ENCODE assay signal across 9 cellular contexts in the genomic region with DNA sequence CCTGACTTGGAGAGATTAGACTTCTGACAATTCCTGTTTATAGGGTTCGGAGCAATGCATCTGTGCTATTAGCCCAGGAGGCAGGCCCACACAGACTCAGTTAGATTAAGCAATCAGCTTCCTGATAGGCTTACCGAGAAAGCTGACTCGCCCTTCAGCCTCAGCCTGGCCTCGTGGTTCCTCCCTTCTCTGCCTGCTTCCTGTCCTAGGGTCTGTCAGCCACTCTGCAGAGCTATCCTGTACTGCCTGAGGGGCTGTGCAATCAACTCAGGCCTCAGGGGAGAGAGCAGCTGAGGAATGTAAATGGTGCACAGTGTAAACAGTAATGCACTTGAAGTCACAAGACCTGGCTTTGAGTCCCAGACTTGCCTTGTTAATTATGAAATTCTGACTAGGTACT.
DNase-seq lines count a peak whose midpoint lies in the region; ATAC-seq lines count a peak whose summit lies in the region.
"Had no signal": no experiment of that assay in that cellular context is flagged by ENCODE, and none has a peak within 500 bp of the region (broad histone marks: within the 10 kb centered on the region; RNA-seq: fewer than 3 reads in every experiment).

No MANE protein-coding gene starts in this region.

- peaks cover 4% of the 10 kb centered on the region for H3K27me3 Mint-ChIP-seq in activated naive CD8-positive, alpha-beta T cell treated with anti-CD3 and anti-CD28 coated beads, Interleukin-2, amount 50 U/mL, for 24 hours

- H3K9me3 Mint-ChIP-seq in activated naive CD8-positive, alpha-beta T cell treated with anti-CD3 and anti-CD28 coated beads, Interleukin-2, amount 50 U/mL, for 24 hours = no peaks in the 10 kb centered on the region
- H3K9me3 Mint-ChIP-seq: central memory CD8-positive, alpha-beta T cell had no signal

- H3K36me3 Mint-ChIP-seq in activated naive CD8-positive, alpha-beta T cell treated with anti-CD3 and anti-CD28 coated beads, Interleukin-2, amount 50 U/mL, for 24 hours (ENCODE audit: low read depth) = no peaks in the 10 kb centered on the region

- no peak overlapping the region for H3K4me3 Mint-ChIP-seq in activated naive CD8-positive, alpha-beta T cell treated with anti-CD3 and anti-CD28 coated beads, Interleukin-2, amount 50 U/mL, for 24 hours
- H3K4me3 Mint-ChIP-seq: central memory CD8-positive, alpha-beta T cell had no signal

- H3K4me1 Mint-ChIP-seq in activated naive CD8-positive, alpha-beta T cell treated with anti-CD3 and anti-CD28 coated beads, Interleukin-2, amount 50 U/mL, for 24 hours = no peaks in the 10 kb centered on the region
- H3K4me1 Mint-ChIP-seq: central memory CD8-positive, alpha-beta T cell had no signal

- H3K27ac Mint-ChIP-seq in activated naive CD8-positive, alpha-beta T cell treated with anti-CD3 and anti-CD28 coated beads, Interleukin-2, amount 50 U/mL, for 24 hours = no peak overlapping the region

- DNase-seq in EL (peak; percentile 86), HPDE6-E6E7 (ENCODE audit: extremely low spot score) (peak; percentile 1), left kidney (ENCODE audit: low read depth, low spot score) (peak; percentile 45), NCI-H2029 treated with DMSO at 0.1 percent for 48 hours (lab: John Stamatoyannopoulos, UW) (no peak), NCI-H187 treated with DMSO at 0.1 percent for 48 hours (lab: John Stamatoyannopoulos, UW) (no peak)
- no peak for DNase-seq in activated naive CD8-positive, alpha-beta T cell treated with anti-CD3 and anti-CD28 coated beads, Interleukin-2, amount 50 U/mL, for 24 hours
- no peak for DNase-seq in activated CD4-positive, alpha-beta T cell treated with anti-CD3 and anti-CD28 coated beads for 1 hour

- ATAC-seq in activated naive CD8-positive, alpha-beta T cell treated with anti-CD3 and anti-CD28 coated beads, Interleukin-2, amount 50 U/mL, for 24 hours = peak; percentile 46
- no peak for ATAC-seq in GM19328 (IDR thresholded peaks at IDR 0.05; ENCODE audit: unreplicated experiment)

Comparison
In these comparisons a context has a peak if more than half of its experiments do, and no peak if none do; other contexts are left out.
1. DNase-seq: peak in EL (single experiment), HPDE6-E6E7 (single experiment) and left kidney (single experiment); none in activated naive CD8-positive, alpha-beta T cell treated with anti-CD3 and anti-CD28 coated beads, Interleukin-2, amount 50 U/mL, for 24 hours (single experiment), NCI-H2029 treated with DMSO at 0.1 percent for 48 hours (single experiment), activated CD4-positive, alpha-beta T cell treated with anti-CD3 and anti-CD28 coated beads for 1 hour (single experiment) and NCI-H187 treated with DMSO at 0.1 percent for 48 hours (single experiment).